In genomic region chr5:109936091-109936490, GRCh38 we compare ENCODE assay signal across 27 cellular contexts.
DNase-seq lines count a peak whose midpoint lies in the region; ATAC-seq, FAIRE-seq and TF ChIP-seq lines count a peak whose summit lies in the region.
"Had no signal": no experiment of that assay in that cellular context is flagged by ENCODE, and none has a peak within 500 bp of the region (broad histone marks: within the 10 kb centered on the region; RNA-seq: fewer than 3 reads in every experiment).

No MANE protein-coding gene starts in this region.

- POLR2A ChIA-PET in MCF 10A (lab: Yijun Ruan, JAX) = interaction anchor here (1.0 kb wide), 1 partner anchor 18 kb away, joined by 4 read pairs; no protein-coding TSS in a partner anchor

- H3K27me3 Mint-ChIP-seq in MCF 10A (ENCODE audit: insufficient read depth, unreplicated experiment) = no peaks in the 10 kb centered on the region
- H3K27me3 Mint-ChIP-seq: activated naive CD4-positive, alpha-beta T cell treated with anti-CD3 and anti-CD28 coated beads, Interleukin-2, amount 50 U/mL, for 24 hours; CD4-positive, CD25-positive, alpha-beta regulatory T cell; effector memory CD8-positive, alpha-beta T cell; progenitor cell of endocrine pancreas; type B pancreatic cell had no signal

- H3K27ac ChIP-seq in breast epithelium = no peak overlapping the region
- peak overlapping the region; percentile 72 for H3K27ac ChIP-seq in OCI-LY1 (ENCODE audit: low read depth, low read length, poor library complexity, severe bottlenecking)
- H3K27ac ChIP-seq: body of pancreas, stomach had no signal

- H4K20me1 ChIP-seq in OCI-LY1 (ENCODE audit: insufficient read depth, low read length) = no peaks in the 10 kb centered on the region

- H3K4me2 ChIP-seq in OCI-LY1 (ENCODE audit: low read length) = peak overlapping the region; percentile 25; the same call in 1 of the 2 replicates

- H3K9me3 ChIP-seq in breast epithelium = peaks cover 0 to 6% of the 10 kb centered on the region in 2 donors
- peaks cover 6% of the 10 kb centered on the region; the same call in 1 of the 2 replicates for H3K9me3 ChIP-seq in OCI-LY1 (ENCODE audit: low read length)
- H3K9me3 ChIP-seq: body of pancreas had no signal

- peak overlapping the region; percentile 7; the same call in 1 of the 2 replicates for H3K9ac ChIP-seq in OCI-LY1 (ENCODE audit: low read length)

- H3K36me3 Mint-ChIP-seq in MCF 10A (ENCODE audit: insufficient read depth, unreplicated experiment) = no peaks in the 10 kb centered on the region
- no peaks in the 10 kb centered on the region for H3K36me3 Mint-ChIP-seq in stimulated activated effector memory CD8-positive, alpha-beta T cell treated with anti-CD3 and anti-CD28 coated beads, Interleukin-12 subunit alpha, Interleukin-12 subunit beta, amount 100 ng/mL, for 72 hours
- H3K36me3 Mint-ChIP-seq: activated naive CD4-positive, alpha-beta T cell treated with anti-CD3 and anti-CD28 coated beads, Interleukin-2, amount 50 U/mL, for 24 hours; CD4-positive, CD25-positive, alpha-beta regulatory T cell; type B pancreatic cell had no signal

- no peak overlapping the region for H3K4me3 Mint-ChIP-seq in MCF 10A (ENCODE audit: unreplicated experiment)
- H3K4me3 Mint-ChIP-seq in stimulated activated effector memory CD8-positive, alpha-beta T cell treated with anti-CD3 and anti-CD28 coated beads, Interleukin-12 subunit alpha, Interleukin-12 subunit beta, amount 100 ng/mL, for 72 hours = peak overlapping the region; percentile 9
- H3K4me3 Mint-ChIP-seq: activated naive CD4-positive, alpha-beta T cell treated with anti-CD3 and anti-CD28 coated beads, Interleukin-2, amount 50 U/mL, for 24 hours; CD4-positive, CD25-positive, alpha-beta regulatory T cell; effector memory CD8-positive, alpha-beta T cell; nephron; type B pancreatic cell had no signal

- intact Hi-C loops in MCF 10A (cut with micrococcal nuclease) (no loop called here), breast epithelium (cut with DNase I; ENCODE audit: low total_unique reads) (no loop called here)

- DNase-seq in MCF 10A (ENCODE audit: unreplicated experiment) (peak; percentile 43), breast epithelium (ENCODE audit: low spot score in 2 of 2) (no peak), choroid plexus epithelial cell (ENCODE audit: low read depth) (peak; percentile 37), RCC 7860 (ENCODE audit: low spot score) (no peak), GOT3 (lab: John Stamatoyannopoulos, UW) (no peak)
- no peak for DNase-seq in stimulated activated effector memory CD8-positive, alpha-beta T cell treated with anti-CD3 and anti-CD28 coated beads, Interleukin-12 subunit alpha, Interleukin-12 subunit beta, amount 100 ng/mL, for 72 hours (ENCODE audit: low spot score in 2 of 2)
- DNase-seq in stimulated activated naive CD4-positive, alpha-beta T cell treated with Interleukin-2 at 50 U/mL for 16 hours (lab: John Stamatoyannopoulos, UW) = no peak
- DNase-seq: activated CD8-positive, alpha-beta memory T cell treated with anti-CD3 and anti-CD28 coated beads, Interleukin-2, amount 50 U/mL, for 48 hours; body of pancreas; CD4-positive, CD25-positive, alpha-beta regulatory T cell; DMS153; effector memory CD8-positive, alpha-beta T cell; glutamatergic neuron; KG1; NCI-H1105 treated with DMSO at 0.1 percent for 48 hours; NCI-H510A treated with DMSO at 0.1 percent for 48 hours; SHP77; stomach; SW 1271 had no signal

- no peaks in the 10 kb centered on the region for H3K27me3 ChIP-seq in breast epithelium
- no peaks in the 10 kb centered on the region for H3K27me3 ChIP-seq in OCI-LY1 (ENCODE audit: insufficient read depth, low read length)
- H3K27me3 ChIP-seq: body of pancreas, stomach had no signal

- H3F3A ChIP-seq in OCI-LY1 (ENCODE audit: insufficient read depth, low read length) = no peaks in the 10 kb centered on the region

- H3K36me3 ChIP-seq in breast epithelium = no peaks in the 10 kb centered on the region
- peaks cover 26% of the 10 kb centered on the region for H3K36me3 ChIP-seq in OCI-LY1 (ENCODE audit: insufficient read depth, low read length)
- H3K36me3 ChIP-seq: stomach had no signal

- H3K9me2 ChIP-seq in OCI-LY1 (ENCODE audit: low read depth, low read length) = no peaks in the 10 kb centered on the region

- H3K4me3 ChIP-seq in breast epithelium = no peak overlapping the region
- no peak overlapping the region for H3K4me3 ChIP-seq in OCI-LY1 (ENCODE audit: low read depth, low read length, poor library complexity, severe bottlenecking)
- H3K4me3 ChIP-seq in choroid plexus epithelial cell (ENCODE audit: low read depth, low read length) = no peak overlapping the region
- H3K4me3 ChIP-seq: body of pancreas, GM12878, stomach had no signal

- H2AFZ ChIP-seq in OCI-LY1 (ENCODE audit: low read length) = no peak overlapping the region

- no peak overlapping the region for H3K27ac Mint-ChIP-seq in MCF 10A (ENCODE audit: low read depth, unreplicated experiment)
- peak overlapping the region; percentile 79 for H3K27ac Mint-ChIP-seq in stimulated activated effector memory CD8-positive, alpha-beta T cell treated with anti-CD3 and anti-CD28 coated beads, Interleukin-12 subunit alpha, Interleukin-12 subunit beta, amount 100 ng/mL, for 72 hours
- H3K27ac Mint-ChIP-seq: effector memory CD8-positive, alpha-beta T cell; nephron; progenitor cell of endocrine pancreas; type B pancreatic cell had no signal

- no peaks in the 10 kb centered on the region for H3K9me3 Mint-ChIP-seq in MCF 10A (ENCODE audit: unreplicated experiment)
- peaks cover 4% of the 10 kb centered on the region for H3K9me3 Mint-ChIP-seq in stimulated activated effector memory CD8-positive, alpha-beta T cell treated with anti-CD3 and anti-CD28 coated beads, Interleukin-12 subunit alpha, Interleukin-12 subunit beta, amount 100 ng/mL, for 72 hours
- H3K9me3 Mint-ChIP-seq: effector memory CD8-positive, alpha-beta T cell; type B pancreatic cell had no signal

- peak; percentile 89 for ATAC-seq in stimulated activated effector memory CD8-positive, alpha-beta T cell treated with anti-CD3 and anti-CD28 coated beads, Interleukin-12 subunit alpha, Interleukin-12 subunit beta, amount 100 ng/mL, for 72 hours
- ATAC-seq: body of pancreas; effector memory CD8-positive, alpha-beta T cell had no signal

- no peaks in the 10 kb centered on the region; the same call in 1 of the 2 replicates for H3K79me2 ChIP-seq in OCI-LY1 (ENCODE audit: insufficient read depth, low read length)

- peaks cover 8% of the 10 kb centered on the region for H3K4me1 Mint-ChIP-seq in MCF 10A (ENCODE audit: insufficient read depth, unreplicated experiment)
- peaks cover 12% of the 10 kb centered on the region for H3K4me1 Mint-ChIP-seq in stimulated activated effector memory CD8-positive, alpha-beta T cell treated with anti-CD3 and anti-CD28 coated beads, Interleukin-12 subunit alpha, Interleukin-12 subunit beta, amount 100 ng/mL, for 72 hours

- TF ChIP-seq POLR2A in breast epithelium (IDR thresholded peaks at IDR 0.05) = no peak

- no TSS peak for BruUV-seq in MCF 10A (replicated peaks; lab: Mats Ljungman, UMichigan)

- CTCF ChIA-PET in MCF 10A (lab: Yijun Ruan, JAX) = no interaction called here

- no peak for FAIRE-seq in RCC 7860 (lab: Jason Lieb, UNC)
- FAIRE-seq: colon, GM12878, H54 had no signal

- TF ChIP-seq CTCF in MCF 10A (IDR thresholded peaks at IDR 0.05; ENCODE audit: unreplicated experiment) (no peak), breast epithelium (IDR thresholded peaks at IDR 0.05) (no peak), OCI-LY1 (IDR thresholded peaks at IDR 0.05; ENCODE audit: low read length) (no peak), choroid plexus epithelial cell (conservative IDR thresholded peaks at IDR 0.05; ENCODE audit: low read depth, low read length) (no peak)

- no peaks in the 10 kb centered on the region for H3K4me1 ChIP-seq in breast epithelium
- peaks cover 47% of the 10 kb centered on the region for H3K4me1 ChIP-seq in OCI-LY1 (ENCODE audit: insufficient read depth, low read length, severe bottlenecking)
- H3K4me1 ChIP-seq: body of pancreas, stomach had no signal

Comparison
In these comparisons a context has a peak if more than half of its experiments do, and no peak if none do; other contexts are left out.
1. DNase-seq: peak in MCF 10A (single experiment) and choroid plexus epithelial cell (single experiment); none in breast epithelium (0 of 2), stimulated activated effector memory CD8-positive, alpha-beta T cell treated with anti-CD3 and anti-CD28 coated beads, Interleukin-12 subunit alpha, Interleukin-12 subunit beta, amount 100 ng/mL, for 72 hours (0 of 2), stimulated activated naive CD4-positive, alpha-beta T cell treated with Interleukin-2 at 50 U/mL for 16 hours (single experiment), RCC 7860 (single experiment) and GOT3 (single experiment).